In the genomic region with DNA sequence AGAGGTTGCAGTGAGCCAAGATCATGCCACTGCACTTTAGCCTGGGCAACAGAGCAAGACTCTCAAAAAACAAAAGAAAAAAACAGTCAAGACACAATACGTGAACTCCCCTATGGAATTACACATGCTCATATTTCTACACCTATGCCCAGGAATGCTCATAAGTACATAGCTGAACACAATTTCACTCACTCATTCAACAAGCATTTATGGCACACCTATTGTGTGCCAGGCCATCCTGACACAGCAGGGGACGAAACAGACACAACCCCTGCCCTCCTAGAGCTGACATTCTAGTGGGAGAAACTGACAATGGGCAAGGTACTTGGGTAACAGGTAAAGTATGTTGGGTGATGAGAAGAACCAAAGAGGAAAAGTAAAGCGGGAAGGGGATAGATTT, we compare ENCODE assay signal across 34 cellular contexts. TPM values are rescaled to one million over a fixed set of nuclear protein-coding genes. Genes with fewer than 3 reads are reported as not detected.
"Had no signal": no experiment of that assay in that cellular context is flagged by ENCODE, and none has a peak within 500 bp of the region (broad histone marks: within the 10 kb centered on the region; RNA-seq: fewer than 3 reads in every experiment).

No MANE protein-coding gene starts in this region.

- H3K27ac Mint-ChIP-seq: activated CD4-positive, alpha-beta memory T cell treated with anti-CD3 and anti-CD28 coated beads for 36 hours; activated CD4-positive, alpha-beta T cell treated with anti-CD3 and anti-CD28 coated beads, Interleukin-2, amount 10 ng/mL, durations not matched to agents 24 days and 14 days; activated T-cell treated with anti-CD3 and anti-CD28 coated beads, Interleukin-2, amount 50 U/mL, for 24 hours; stimulated activated memory B cell treated with anti-CD40 and anti-IgM and Interleukin-4, amounts not matched to agents 10 μg/mL and 1 μg/mL and 100 μg/mL, for 72 hours; stimulated activated naive CD8-positive, alpha-beta T cell treated with anti-CD3 and anti-CD28 coated beads, Interleukin-15, amount 100 ng/mL, for 72 hours had no signal

- H3K9me3 Mint-ChIP-seq: activated CD4-positive, alpha-beta memory T cell treated with anti-CD3 and anti-CD28 coated beads for 36 hours; activated CD4-positive, alpha-beta T cell treated with anti-CD3 and anti-CD28 coated beads, Interleukin-2, amount 10 ng/mL, durations not matched to agents 24 days and 14 days; activated naive CD8-positive, alpha-beta T cell treated with anti-CD3 and anti-CD28 coated beads, Interleukin-2, amount 50 U/mL, for 24 hours; activated T-cell treated with anti-CD3 and anti-CD28 coated beads, Interleukin-2, amount 50 U/mL, for 24 hours; central memory CD8-positive, alpha-beta T cell; stimulated activated memory B cell treated with anti-CD40 and anti-IgM and Interleukin-4, amounts not matched to agents 10 μg/mL and 1 μg/mL and 100 μg/mL, for 72 hours; stimulated activated naive CD8-positive, alpha-beta T cell treated with anti-CD3 and anti-CD28 coated beads, Interleukin-15, amount 100 ng/mL, for 72 hours had no signal

- H3K79me2 ChIP-seq: parathyroid adenoma had no signal

- DNase-seq: activated CD4-positive, alpha-beta memory T cell treated with anti-CD3 and anti-CD28 coated beads for 36 hours; activated CD4-positive, alpha-beta T cell treated with anti-CD3 and anti-CD28 coated beads, Interleukin-2, amount 10 ng/mL, durations not matched to agents 24 days and 14 days; activated CD4-positive, CD25-positive, alpha-beta regulatory T cell treated with anti-CD3 and anti-CD28 coated beads, Interleukin-2, amount 50 U/mL, for 72 hours; activated CD8-positive, alpha-beta memory T cell treated with anti-CD3 and anti-CD28 coated beads, Interleukin-2, amount 50 U/mL, for 4 hours; activated gamma-delta T cell treated with Interleukin-2 at 50 U/mL for 16 hours; activated naive CD4-positive, alpha-beta T cell treated with anti-CD3 and anti-CD28 coated beads, Interleukin-2, amount 50 U/mL, for 16 hours; activated naive CD8-positive, alpha-beta T cell treated with anti-CD3 and anti-CD28 coated beads, Interleukin-2, amount 50 U/mL, for 24 hours; activated T-cell treated with anti-CD3 and anti-CD28 coated beads, Interleukin-2, amount 50 U/mL, for 24 hours; amygdala; dermis blood vessel endothelial cell; effector CD4-positive, alpha-beta T cell; left cardiac atrium; left ventricle myocardium superior; naive thymus-derived CD4-positive, alpha-beta T cell; stimulated activated CD4-positive, alpha-beta T cell treated with anti-CD3 and anti-CD28 coated beads, Interleukin-1b, Interleukin-23, amount 100 ng/mL, for 48 hours; stimulated activated CD4-positive, alpha-beta T cell treated with anti-CD3 and anti-CD28 coated beads, Interleukin-4, amount 100 ng/mL, for 4 hours; stimulated activated CD8-positive, alpha-beta memory T cell treated with anti-CD3 and anti-CD28 coated beads, Interleukin-4, amount 100 ng/mL, for 48 hours; stimulated activated naive CD8-positive, alpha-beta T cell treated with anti-CD3 and anti-CD28 coated beads, Interleukin-15, amount 100 ng/mL, for 72 hours; T-helper 9 cell; thyroid gland; WERI-Rb-1 had no signal

- H3K9me3 ChIP-seq: breast epithelium, gastroesophageal sphincter, right atrium auricular region, thyroid gland had no signal

- H3K36me3 Mint-ChIP-seq: activated CD4-positive, alpha-beta memory T cell treated with anti-CD3 and anti-CD28 coated beads for 36 hours; stimulated activated memory B cell treated with anti-CD40 and anti-IgM and Interleukin-4, amounts not matched to agents 10 μg/mL and 1 μg/mL and 100 μg/mL, for 72 hours had no signal

- H3K27ac ChIP-seq: breast epithelium, hepatocyte, parathyroid adenoma, right atrium auricular region, thyroid gland, WERI-Rb-1 had no signal

- H3K4me1 Mint-ChIP-seq: stimulated activated memory B cell treated with anti-CD40 and anti-IgM and Interleukin-4, amounts not matched to agents 10 μg/mL and 1 μg/mL and 100 μg/mL, for 72 hours had no signal

- H3K4me3 ChIP-seq: breast epithelium, gastroesophageal sphincter, hepatocyte, right atrium auricular region, smooth muscle cell, thyroid gland had no signal

- H2AFZ ChIP-seq: hepatocyte, parathyroid adenoma had no signal

- H3K4me3 Mint-ChIP-seq: activated CD4-positive, alpha-beta memory T cell treated with anti-CD3 and anti-CD28 coated beads for 36 hours; activated CD4-positive, alpha-beta T cell treated with anti-CD3 and anti-CD28 coated beads, Interleukin-2, amount 10 ng/mL, durations not matched to agents 24 days and 14 days; activated naive CD8-positive, alpha-beta T cell treated with anti-CD3 and anti-CD28 coated beads, Interleukin-2, amount 50 U/mL, for 24 hours; activated T-cell treated with anti-CD3 and anti-CD28 coated beads, Interleukin-2, amount 50 U/mL, for 24 hours; central memory CD8-positive, alpha-beta T cell; stimulated activated memory B cell treated with anti-CD40 and anti-IgM and Interleukin-4, amounts not matched to agents 10 μg/mL and 1 μg/mL and 100 μg/mL, for 72 hours; stimulated activated naive CD8-positive, alpha-beta T cell treated with anti-CD3 and anti-CD28 coated beads, Interleukin-15, amount 100 ng/mL, for 72 hours had no signal

- H3K27me3 Mint-ChIP-seq: activated CD4-positive, alpha-beta memory T cell treated with anti-CD3 and anti-CD28 coated beads for 36 hours had no signal

- FAIRE-seq: colon, keratinocyte had no signal

- H3K27me3 ChIP-seq: breast epithelium, gastroesophageal sphincter, hepatocyte, right atrium auricular region, thyroid gland had no signal

- ATAC-seq: activated naive CD8-positive, alpha-beta T cell treated with anti-CD3 and anti-CD28 coated beads, Interleukin-2, amount 50 U/mL, for 24 hours; gastroesophageal sphincter; left cardiac atrium; left ventricle myocardium superior; naive thymus-derived CD4-positive, alpha-beta T cell; stimulated activated memory B cell treated with anti-CD40 and anti-IgM and Interleukin-4, amounts not matched to agents 10 μg/mL and 1 μg/mL and 100 μg/mL, for 72 hours; stimulated activated naive CD8-positive, alpha-beta T cell treated with anti-CD3 and anti-CD28 coated beads, Interleukin-15, amount 100 ng/mL, for 72 hours had no signal

- H3K9ac ChIP-seq: parathyroid adenoma had no signal

- H3K36me3 ChIP-seq: breast epithelium, thyroid gland, WERI-Rb-1 had no signal

- H3K4me2 ChIP-seq: hepatocyte, smooth muscle cell had no signal

RNA-seq across cellular contexts. Expression of gene CYP2S1, which starts 35.5 kb away (rescaled TPM):
- total RNA-seq: activated CD8-positive, alpha-beta memory T cell treated with anti-CD3 and anti-CD28 coated beads for 36 hours; lung microvascular endothelial cell had no signal
- polyA plus RNA-seq: naive thymus-derived CD4-positive, alpha-beta T cell; neural cell had no signal
